ENCODE assay signal across 9 cellular contexts in the genomic region with DNA sequence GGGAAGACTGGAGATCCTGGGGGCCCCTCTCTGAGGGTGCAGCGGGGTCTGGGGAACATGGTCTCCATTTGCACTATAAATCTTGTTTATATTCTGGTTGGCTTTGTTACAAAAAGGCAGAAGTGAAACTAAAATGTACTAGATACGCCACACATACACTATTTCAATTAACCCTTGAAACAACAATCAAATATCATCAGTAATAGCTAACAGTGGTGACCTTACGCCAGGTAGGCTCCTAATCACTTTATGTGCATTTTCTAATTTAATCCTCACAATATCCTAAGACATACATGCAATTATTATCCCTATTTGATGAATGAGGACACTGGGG. TPM values are rescaled to one million over a fixed set of nuclear protein-coding genes. Genes with fewer than 3 reads are reported as not detected.
DNase-seq lines count a peak whose midpoint lies in the region; ATAC-seq and TF ChIP-seq lines count a peak whose summit lies in the region.
"Had no signal": no experiment of that assay in that cellular context is flagged by ENCODE, and none has a peak within 500 bp of the region (broad histone marks: within the 10 kb centered on the region; RNA-seq: fewer than 3 reads in every experiment).

No MANE protein-coding gene starts in this region.

- H3K9me3 Mint-ChIP-seq in natural killer cell treated with Interleukin-12 subunit alpha and Interleukin-12 subunit beta and Interleukin-15 and Interleukin-18, amount 100 ng/mL, for 72 hours = no peaks in the 10 kb centered on the region
- no peaks in the 10 kb centered on the region for H3K9me3 Mint-ChIP-seq in activated naive CD4-positive, alpha-beta T cell treated with anti-CD3 and anti-CD28 coated beads, Interleukin-2, amount 10 ng/mL, durations not matched to agents 7 days and 5 days

- no peak for TF ChIP-seq CTCF in OCI-LY3 (IDR thresholded peaks at IDR 0.05; ENCODE audit: low read depth, low read length)

- H3K27me3 Mint-ChIP-seq in natural killer cell treated with Interleukin-12 subunit alpha and Interleukin-12 subunit beta and Interleukin-15 and Interleukin-18, amount 100 ng/mL, for 72 hours = no peaks in the 10 kb centered on the region
- H3K27me3 Mint-ChIP-seq in activated naive CD4-positive, alpha-beta T cell treated with anti-CD3 and anti-CD28 coated beads, Interleukin-2, amount 10 ng/mL, durations not matched to agents 7 days and 5 days = no peaks in the 10 kb centered on the region

- H3K4me2 ChIP-seq in OCI-LY3 (ENCODE audit: low read length) = peak overlapping the region; percentile 84

- H3K4me3 ChIP-seq in OCI-LY3 (ENCODE audit: low read length) = peak overlapping the region; percentile 61
- H3K4me3 ChIP-seq: SK-N-MC had no signal

- peaks cover 12 to 14% of the 10 kb centered on the region in 2 donors for H3K4me1 Mint-ChIP-seq in natural killer cell treated with Interleukin-12 subunit alpha and Interleukin-12 subunit beta and Interleukin-15 and Interleukin-18, amount 100 ng/mL, for 72 hours (ENCODE audit: low read depth in 2 of 2)
- peaks cover 6% of the 10 kb centered on the region for H3K4me1 Mint-ChIP-seq in activated naive CD4-positive, alpha-beta T cell treated with anti-CD3 and anti-CD28 coated beads, Interleukin-2, amount 10 ng/mL, durations not matched to agents 7 days and 5 days

- DNase-seq in natural killer cell treated with Interleukin-12 subunit alpha and Interleukin-12 subunit beta and Interleukin-15 and Interleukin-18, amount 100 ng/mL, for 72 hours (ENCODE audit: low spot score) = no peak
- no peak for DNase-seq in activated gamma-delta T cell treated with Interleukin-2 at 50 U/mL for 16 hours
- DNase-seq in activated CD8-positive, alpha-beta memory T cell treated with anti-CD3 and anti-CD28 coated beads, Interleukin-2, amount 50 U/mL, for 4 hours = no peak
- no peak for DNase-seq in activated naive CD4-positive, alpha-beta T cell treated with anti-CD3 and anti-CD28 coated beads, Interleukin-2, amount 10 ng/mL, durations not matched to agents 7 days and 5 days
- no peak for DNase-seq in activated CD4-positive, CD25-positive, alpha-beta regulatory T cell treated with anti-CD3 and anti-CD28 coated beads, Interleukin-2, amount 50 U/mL, for 72 hours

- H2AFZ ChIP-seq in OCI-LY3 (ENCODE audit: low read depth, low read length) = peak overlapping the region; percentile 43

- H3K4me3 Mint-ChIP-seq in natural killer cell treated with Interleukin-12 subunit alpha and Interleukin-12 subunit beta and Interleukin-15 and Interleukin-18, amount 100 ng/mL, for 72 hours = peak overlapping the region; percentile 20
- H3K4me3 Mint-ChIP-seq in activated naive CD4-positive, alpha-beta T cell treated with anti-CD3 and anti-CD28 coated beads, Interleukin-2, amount 10 ng/mL, durations not matched to agents 7 days and 5 days = no peak overlapping the region

- ATAC-seq in GM18868 (IDR thresholded peaks at IDR 0.05; ENCODE audit: unreplicated experiment) (peak; percentile 64), HG02623 (IDR thresholded peaks at IDR 0.05; ENCODE audit: unreplicated experiment) (peak; percentile 45)
- no peak for ATAC-seq in natural killer cell treated with Interleukin-12 subunit alpha and Interleukin-12 subunit beta and Interleukin-15 and Interleukin-18, amount 100 ng/mL, for 72 hours

- peak overlapping the region in 1 of 2 donors; percentile 42 for H3K27ac Mint-ChIP-seq in natural killer cell treated with Interleukin-12 subunit alpha and Interleukin-12 subunit beta and Interleukin-15 and Interleukin-18, amount 100 ng/mL, for 72 hours
- H3K27ac Mint-ChIP-seq in activated naive CD4-positive, alpha-beta T cell treated with anti-CD3 and anti-CD28 coated beads, Interleukin-2, amount 10 ng/mL, durations not matched to agents 7 days and 5 days = no peak overlapping the region

- peak overlapping the region; percentile 20 for H3K9ac ChIP-seq in OCI-LY3 (ENCODE audit: low read length)

- H4K20me1 ChIP-seq in OCI-LY3 (ENCODE audit: insufficient read depth, low read length) = peaks cover 3% of the 10 kb centered on the region; the same call in 1 of the 2 replicates

- peaks cover 41% of the 10 kb centered on the region for H3K4me1 ChIP-seq in OCI-LY3 (ENCODE audit: low read length)

- no peaks in the 10 kb centered on the region for H3K36me3 ChIP-seq in OCI-LY3 (replicated peaks; ENCODE audit: low read depth, low read length)

- no peaks in the 10 kb centered on the region for H3K79me2 ChIP-seq in OCI-LY3 (ENCODE audit: low read length)

- no peaks in the 10 kb centered on the region for H3K9me3 ChIP-seq in OCI-LY3 (ENCODE audit: insufficient read depth, low read length)

- peaks cover 19% of the 10 kb centered on the region; the same call in 1 of the 2 replicates for H3K27me3 ChIP-seq in OCI-LY3 (ENCODE audit: low read depth, low read length)

- H3K36me3 Mint-ChIP-seq in natural killer cell treated with Interleukin-12 subunit alpha and Interleukin-12 subunit beta and Interleukin-15 and Interleukin-18, amount 100 ng/mL, for 72 hours = no peaks in the 10 kb centered on the region
- no peaks in the 10 kb centered on the region for H3K36me3 Mint-ChIP-seq in activated naive CD4-positive, alpha-beta T cell treated with anti-CD3 and anti-CD28 coated beads, Interleukin-2, amount 10 ng/mL, durations not matched to agents 7 days and 5 days

- no peak overlapping the region for H3K27ac ChIP-seq in OCI-LY3 (ENCODE audit: low read length)
- H3K27ac ChIP-seq: SK-N-MC had no signal

- CTCF ChIA-PET in activated naive CD4-positive, alpha-beta T cell treated with anti-CD3 and anti-CD28 coated beads, Interleukin-2, amount 10 ng/mL, durations not matched to agents 7 days and 5 days (lab: Charles Lee) = no interaction called here

RNA-seq across cellular contexts. Expression of gene TBC1D9, which starts 35.1 kb away (rescaled TPM):
- total RNA-seq in natural killer cell treated with Interleukin-12 subunit alpha and Interleukin-12 subunit beta and Interleukin-15 and Interleukin-18, amount 100 ng/mL, for 72 hours = under 1 TPM; 0.05 to 0.33 TPM

Comparison
In these comparisons a context has a peak if more than half of its experiments do, and no peak if none do; other contexts are left out.
1. ATAC-seq: peak in GM18868 (single experiment) and HG02623 (single experiment); none in natural killer cell treated with Interleukin-12 subunit alpha and Interleukin-12 subunit beta and Interleukin-15 and Interleukin-18, amount 100 ng/mL, for 72 hours (0 of 2).